10 cellular contexts compared by ENCODE assay signal in genomic region chr6:16747232-16748027, GRCh38. TPM values are rescaled to one million over a fixed set of nuclear protein-coding genes. Genes with fewer than 3 reads are reported as not detected.
DNase-seq lines count a peak whose midpoint lies in the region; ATAC-seq and TF ChIP-seq lines count a peak whose summit lies in the region.
"Had no signal": no experiment of that assay in that cellular context is flagged by ENCODE, and none has a peak within 500 bp of the region (broad histone marks: within the 10 kb centered on the region; RNA-seq: fewer than 3 reads in every experiment).

No MANE protein-coding gene starts in this region.

- peaks cover 26% of the 10 kb centered on the region for H3K4me1 ChIP-seq in RWPE2 (ENCODE audit: insufficient read depth, poor library complexity, severe bottlenecking)
- H3K4me1 ChIP-seq in fibroblast of lung (ENCODE audit: control insufficient read depth, extremely low read depth, insufficient read depth, low read length), result peaks cover 22% of the 10 kb centered on the region
- peaks cover 56% of the 10 kb centered on the region for H3K4me1 ChIP-seq in osteoblast (ENCODE audit: insufficient read depth, low read length)

- H3K9me3 ChIP-seq in RWPE2 (ENCODE audit: severe bottlenecking) (no peaks in the 10 kb centered on the region), fibroblast of lung (ENCODE audit: control insufficient read depth, insufficient read depth, low read depth, low read length) (no peaks in the 10 kb centered on the region), osteoblast (ENCODE audit: low read depth, low read length) (no peaks in the 10 kb centered on the region)

- in situ Hi-C loops in Caki2 (cut with HindIII; ENCODE audit: low pct_unique_long_range_greater_than_20kb, low sequenced_read_pairs), result no loop called here

- H4K20me1 ChIP-seq in fibroblast of lung (ENCODE audit: control insufficient read depth, extremely low read depth, insufficient read depth, low read length) (no peaks in the 10 kb centered on the region), osteoblast (ENCODE audit: insufficient read depth, low read length) (no peaks in the 10 kb centered on the region)

- H3K9ac ChIP-seq in fibroblast of lung (ENCODE audit: insufficient read depth, low read length), result no peak overlapping the region
- H3K9ac ChIP-seq: KMS-11 had no signal

- no peak overlapping the region for H3K4me3 ChIP-seq in RWPE2 (ENCODE audit: severe bottlenecking)
- H3K4me3 ChIP-seq in fibroblast of lung (replicated peaks in 1 of 4; ENCODE audit: control extremely low read depth in 1 of 4, insufficient read depth in 1 of 4, low read depth in 3 of 4, low read length in 4 of 4), result no peak overlapping the region
- H3K4me3 ChIP-seq in osteoblast (ENCODE audit: insufficient read depth, low read length), result no peak overlapping the region

- ATAC-seq in RWPE2 (ENCODE audit: low read depth) (peak; percentile 93), HG03571 (IDR thresholded peaks at IDR 0.05; ENCODE audit: unreplicated experiment) (no peak)

- peak overlapping the region; percentile 66 for H3K4me2 ChIP-seq in fibroblast of lung (ENCODE audit: extremely low read depth, insufficient read depth, low read length)
- peak overlapping the region; percentile 40 for H3K4me2 ChIP-seq in osteoblast (ENCODE audit: insufficient read depth, low read length)
- H3K4me2 ChIP-seq: KMS-11 had no signal

- peak; percentile 67 for DNase-seq in Caki2 (ENCODE audit: low read depth)
- no peak for DNase-seq in RWPE2 (ENCODE audit: low spot score)
- peak; percentile 70 to 91 for DNase-seq in fibroblast of lung (ENCODE audit: low read depth in 2 of 2)
- peak; percentile 83 for DNase-seq in osteoblast (ENCODE audit: insufficient read length, low spot score, missing footprints)
- no peak for DNase-seq in T-helper 9 cell
- DNase-seq in NCI-H2171 treated with DMSO at 0.1 percent for 48 hours (lab: John Stamatoyannopoulos, UW), result no peak
- no peak for DNase-seq in activated gamma-delta T cell (lab: John Stamatoyannopoulos, UW)
- DNase-seq: effector CD8-positive, alpha-beta T cell had no signal

- H2AFZ ChIP-seq in fibroblast of lung (ENCODE audit: low read length) (no peak overlapping the region), osteoblast (ENCODE audit: low read length) (no peak overlapping the region)

- H3K27me3 ChIP-seq in RWPE2 (ENCODE audit: insufficient read depth, poor library complexity, severe bottlenecking) (no peaks in the 10 kb centered on the region), fibroblast of lung (ENCODE audit: control insufficient read depth, insufficient read depth, low read length) (no peaks in the 10 kb centered on the region), osteoblast (ENCODE audit: insufficient read depth, low read length) (no peaks in the 10 kb centered on the region)

- H3K79me2 ChIP-seq in fibroblast of lung (ENCODE audit: control insufficient read depth, insufficient read depth, low read length) (peaks cover 59% of the 10 kb centered on the region), osteoblast (ENCODE audit: insufficient read depth, low read length) (peaks cover 91% of the 10 kb centered on the region)

- H3K27ac ChIP-seq in RWPE2 (ENCODE audit: poor library complexity, severe bottlenecking) (no peak overlapping the region), fibroblast of lung (ENCODE audit: insufficient read depth, low read length) (peak overlapping the region; percentile 64), osteoblast (ENCODE audit: low read depth, low read length) (peak overlapping the region; percentile 79)
- H3K27ac ChIP-seq: KMS-11 had no signal

- H3K36me3 ChIP-seq in RWPE2 (ENCODE audit: low read depth), result peaks cover 4% of the 10 kb centered on the region; the same call in 1 of the 2 replicates
- H3K36me3 ChIP-seq in fibroblast of lung (ENCODE audit: control insufficient read depth, insufficient read depth, low read length), result no peaks in the 10 kb centered on the region
- H3K36me3 ChIP-seq in osteoblast (ENCODE audit: insufficient read depth, low read length), result peaks cover 7% of the 10 kb centered on the region

- TF ChIP-seq CTCF in RWPE2 (IDR thresholded peaks at IDR 0.05; ENCODE audit: poor library complexity, severe bottlenecking), result no peak
- TF ChIP-seq CTCF in fibroblast of lung (conservative IDR thresholded peaks at IDR 0.05 in 1 of 2, IDR thresholded peaks at IDR 0.05 in 1 of 2; ENCODE audit: low read depth in 1 of 2, low read length in 2 of 2), result no peak
- TF ChIP-seq CTCF in osteoblast (IDR thresholded peaks at IDR 0.05; ENCODE audit: extremely low read depth, low read depth, low read length), result no peak

RNA-seq across cellular contexts. Expression of gene ATXN1, which starts 13.8 kb away (rescaled TPM):
- total RNA-seq in Caki2 (2014; rRNA removed; shearing (Covaris generic); ENCODE audit: low replicate concordance), result 18.7 and 23.8 TPM in 2 replicates
- total RNA-seq in fibroblast of lung (26.2 and 40.5 TPM in 2 replicates), osteoblast (44.2 and 48.5 TPM in 2 replicates)
- 10.0 and 15.8 TPM in 2 replicates for polyA plus RNA-seq in fibroblast of lung
- 9.1 and 15.7 TPM in 2 replicates for polyA plus RNA-seq in fibroblast of lung (2012)
- 13.5 and 17.7 TPM in 2 replicates for polyA minus RNA-seq in fibroblast of lung (ENCODE audit: low replicate concordance)

Comparison
In these comparisons a context has a peak if more than half of its experiments do, and no peak if none do; other contexts are left out.
1. DNase-seq: peak in Caki2 (single experiment), fibroblast of lung (2 of 2) and osteoblast (single experiment); none in RWPE2 (single experiment), T-helper 9 cell (single experiment), NCI-H2171 treated with DMSO at 0.1 percent for 48 hours (single experiment) and activated gamma-delta T cell (single experiment).